Comparison of ENCODE assay signal across 1 cellular context in genomic region chr2:170905864-170906263, GRCh38.
TF ChIP-seq lines count a peak whose summit lies in the region.

No MANE protein-coding gene starts in this region.

TF ChIP-seq in H1, 55 proteins besides CTCF, POLR2A, EP300 and RAD21:
- TF ChIP-seq, protein P1, sequence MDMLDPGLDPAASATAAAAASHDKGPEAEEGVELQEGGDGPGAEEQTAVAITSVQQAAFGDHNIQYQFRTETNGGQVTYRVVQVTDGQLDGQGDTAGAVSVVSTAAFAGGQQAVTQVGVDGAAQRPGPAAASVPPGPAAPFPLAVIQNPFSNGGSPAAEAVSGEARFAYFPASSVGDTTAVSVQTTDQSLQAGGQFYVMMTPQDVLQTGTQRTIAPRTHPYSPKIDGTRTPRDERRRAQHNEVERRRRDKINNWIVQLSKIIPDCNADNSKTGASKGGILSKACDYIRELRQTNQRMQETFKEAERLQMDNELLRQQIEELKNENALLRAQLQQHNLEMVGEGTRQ (IDR thresholded peaks at IDR 0.05; ENCODE audit: low read length): no peak
- TF ChIP-seq SIRT6 (IDR thresholded peaks at IDR 0.05; ENCODE audit: low read length) (no peak), SP1 (IDR thresholded peaks at IDR 0.05; ENCODE audit: low read depth, low read length) (no peak), KDM4A (IDR thresholded peaks at IDR 0.05; ENCODE audit: low read depth, low read length, severe bottlenecking) (no peak), GTF2F1 (IDR thresholded peaks at IDR 0.05; ENCODE audit: borderline replicate concordance, low read depth, low read length) (no peak), PHF8 (conservative IDR thresholded peaks at IDR 0.05; ENCODE audit: low read depth, low read length) (no peak), CREB1 (IDR thresholded peaks at IDR 0.05) (no peak), TBP (IDR thresholded peaks at IDR 0.05; ENCODE audit: low read depth, low read length) (no peak), TCF12 (IDR thresholded peaks at IDR 0.05; ENCODE audit: low read depth, low read length) (no peak), CHD2 (IDR thresholded peaks at IDR 0.05; ENCODE audit: low read length) (no peak), SP4 (IDR thresholded peaks at IDR 0.05; ENCODE audit: low read length) (no peak), TAF7 (optimal IDR thresholded peaks at IDR 0.05; ENCODE audit: borderline replicate concordance, low read depth, low read length) (no peak), POU5F1 (IDR thresholded peaks at IDR 0.05; ENCODE audit: low read depth, low read length) (no peak), BACH1 (IDR thresholded peaks at IDR 0.05; ENCODE audit: low read length) (no peak), SIN3A (conservative IDR thresholded peaks at IDR 0.05 in 1 of 2, IDR thresholded peaks at IDR 0.05 in 1 of 2; ENCODE audit: low read depth in 1 of 2, low read length in 2 of 2) (no peak), ASH2L (IDR thresholded peaks at IDR 0.05; ENCODE audit: low read length) (no peak)
- TF ChIP-seq, protein P2, sequence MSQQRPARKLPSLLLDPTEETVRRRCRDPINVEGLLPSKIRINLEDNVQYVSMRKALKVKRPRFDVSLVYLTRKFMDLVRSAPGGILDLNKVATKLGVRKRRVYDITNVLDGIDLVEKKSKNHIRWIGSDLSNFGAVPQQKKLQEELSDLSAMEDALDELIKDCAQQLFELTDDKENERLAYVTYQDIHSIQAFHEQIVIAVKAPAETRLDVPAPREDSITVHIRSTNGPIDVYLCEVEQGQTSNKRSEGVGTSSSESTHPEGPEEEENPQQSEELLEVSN (IDR thresholded peaks at IDR 0.05): no peak
